ENCODE assay signal across 13 cellular contexts in genomic region chr5:163571755-163572154, GRCh38.
DNase-seq lines count a peak whose midpoint lies in the region; TF ChIP-seq lines count a peak whose summit lies in the region.
"Had no signal": no experiment of that assay in that cellular context is flagged by ENCODE, and none has a peak within 500 bp of the region (broad histone marks: within the 10 kb centered on the region; RNA-seq: fewer than 3 reads in every experiment).

No MANE protein-coding gene starts in this region.

- DNase-seq in H4 (ENCODE audit: low spot score) (peak; percentile 91), SK-N-DZ (ENCODE audit: low spot score) (peak; percentile 23), fibroblast of pulmonary artery (ENCODE audit: low read depth) (peak; percentile 88), smooth muscle cell of the brain vasculature (ENCODE audit: low read depth, low spot score) (peak; percentile 3), middle frontal gyrus (ENCODE audit: extremely low spot score, low spot score) (no peak), NCI-H1105 (lab: John Stamatoyannopoulos, UW) (no peak)
- DNase-seq in stimulated activated CD4-positive, alpha-beta T cell treated with anti-CD3 and anti-CD28 coated beads, Interleukin-4, amount 100 ng/mL, for 24 hours, result no peak
- DNase-seq: activated T-cell treated with anti-CD3 and anti-CD28 coated beads, Interleukin-2, amount 50 U/mL, for 48 hours; cerebellar nuclear complex; naive B cell; NCI-H1105 treated with DMSO at 0.1 percent for 48 hours; stimulated activated CD4-positive, alpha-beta T cell treated with anti-CD3 and anti-CD28 coated beads, Interleukin-12 subunit alpha, Interleukin-12 subunit beta, amount 100 ng/mL, for 4 hours had no signal

- TF ChIP-seq CTCF in fibroblast of pulmonary artery (IDR thresholded peaks at IDR 0.05; ENCODE audit: low read length, missing control alignments), result no peak

- H3K4me3 ChIP-seq in fibroblast of pulmonary artery (replicated peaks; ENCODE audit: low read depth, low read length), result no peak overlapping the region
- H3K4me3 ChIP-seq: heart left ventricle had no signal

Comparison
In these comparisons a context has a peak if more than half of its experiments do, and no peak if none do; other contexts are left out.
1. DNase-seq: peak in H4 (single experiment), SK-N-DZ (single experiment), fibroblast of pulmonary artery (single experiment) and smooth muscle cell of the brain vasculature (single experiment); none in stimulated activated CD4-positive, alpha-beta T cell treated with anti-CD3 and anti-CD28 coated beads, Interleukin-4, amount 100 ng/mL, for 24 hours (single experiment), middle frontal gyrus (single experiment) and NCI-H1105 (single experiment).